ENCODE assay signal across 25 cellular contexts in the genomic region with DNA sequence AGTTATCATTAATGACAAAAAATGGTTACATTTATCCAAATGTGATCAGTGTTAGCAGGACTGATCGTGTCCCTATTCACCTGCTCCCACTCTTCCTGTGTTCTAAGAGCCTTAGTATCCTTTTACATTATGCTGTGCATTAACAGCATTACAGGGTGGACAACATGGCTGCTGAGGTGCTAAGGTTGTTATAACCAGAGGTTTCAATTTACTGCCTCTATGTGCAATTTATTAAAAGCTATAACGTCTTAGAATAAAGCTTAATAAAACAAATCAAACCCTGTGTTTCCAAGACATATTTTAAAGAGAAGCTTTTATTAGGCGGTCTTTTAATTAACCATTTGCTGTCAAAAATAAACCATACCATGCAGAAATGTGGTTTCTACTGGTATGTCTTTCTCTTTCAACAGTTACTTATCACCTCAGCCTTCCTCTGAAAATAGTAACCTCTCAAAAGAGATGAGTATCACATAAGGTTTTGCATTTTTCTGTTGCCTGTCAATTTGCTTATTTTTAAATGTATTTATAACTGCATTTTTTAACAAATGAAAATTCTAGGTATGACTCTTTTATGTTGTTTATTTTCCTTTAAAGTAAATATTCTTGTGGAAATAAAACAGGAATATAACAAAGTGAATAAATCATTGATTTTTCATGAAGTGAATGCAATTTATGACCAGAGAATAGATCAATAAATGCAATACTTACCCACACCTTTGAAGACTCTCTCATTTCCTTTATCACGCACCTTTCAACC.
DNase-seq lines count a peak whose midpoint lies in the region; ATAC-seq lines count a peak whose summit lies in the region.
"Had no signal": no experiment of that assay in that cellular context is flagged by ENCODE, and none has a peak within 500 bp of the region (broad histone marks: within the 10 kb centered on the region; RNA-seq: fewer than 3 reads in every experiment).

No MANE protein-coding gene starts in this region.

- no peak overlapping the region for H2BK5ac ChIP-seq in mesenchymal stem cell (ENCODE audit: low read depth, low read length, poor library complexity, severe bottlenecking)

- no peak overlapping the region for H4K91ac ChIP-seq in mesenchymal stem cell (ENCODE audit: low read length)

- no peak overlapping the region for H3K18ac ChIP-seq in mesenchymal stem cell (ENCODE audit: low read depth in 1 of 2, low read length in 2 of 2)

- H2BK15ac ChIP-seq in mesenchymal stem cell (ENCODE audit: low read depth, poor library complexity, severe bottlenecking): no peak overlapping the region

- no peak overlapping the region for H3K23ac ChIP-seq in mesenchymal stem cell (ENCODE audit: low read length in 2 of 2)

- ATAC-seq in GM18909 (IDR thresholded peaks at IDR 0.05; ENCODE audit: poor library complexity, unreplicated experiment) (peak; percentile 44), GM21390 (IDR thresholded peaks at IDR 0.05; ENCODE audit: unreplicated experiment) (peak; percentile 51), HG02840 (IDR thresholded peaks at IDR 0.05; ENCODE audit: low FRiP score, unreplicated experiment) (peak; percentile 50), HG03457 (IDR thresholded peaks at IDR 0.05; ENCODE audit: unreplicated experiment) (peak; percentile 62), GM18511 (IDR thresholded peaks at IDR 0.05; ENCODE audit: unreplicated experiment) (no peak)
- ATAC-seq: GM23338; left ventricle myocardium superior; natural killer cell treated with Interleukin-12 subunit alpha and Interleukin-12 subunit beta and Interleukin-15 and Interleukin-18, amount 100 ng/mL, for 72 hours; SK-N-SH treated with all-trans-retinoic acid at 6 μM for 48 hours; stimulated activated naive B cell treated with anti-CD40 and anti-IgM and Interleukin-4, amounts not matched to agents 10 μg/mL and 1 μg/mL and 100 μg/mL, for 72 hours had no signal

- H2AK5ac ChIP-seq in mesenchymal stem cell (ENCODE audit: low read length, severe bottlenecking): no peak overlapping the region

- DNase-seq in mesenchymal stem cell (no peak), NCI-H146 (lab: John Stamatoyannopoulos, UW) (no peak), DMS53 (lab: John Stamatoyannopoulos, UW) (no peak)
- DNase-seq: activated CD4-positive, alpha-beta T cell treated with anti-CD3 and anti-CD28 coated beads, Interleukin-2, amount 50 U/mL, for 1 hour; activated CD8-positive, alpha-beta memory T cell treated with anti-CD3 and anti-CD28 coated beads, Interleukin-2, amount 50 U/mL, for 48 hours; cerebellar nuclear complex; immature natural killer cell; KBM-7; left ventricle myocardium superior; MM.1S; NCI-H1417 treated with DMSO at 0.1 percent for 48 hours; NCI-H524 treated with DMSO at 0.1 percent for 48 hours; ovary; stimulated activated CD4-positive, alpha-beta T cell treated with anti-CD3 and anti-CD28 coated beads, Interleukin-2, amount 100 ng/mL, for 48 hours; stimulated activated naive B cell treated with anti-CD40 and anti-IgM and Interleukin-4, amounts not matched to agents 10 μg/mL and 1 μg/mL and 100 μg/mL, for 72 hours had no signal

- no peak overlapping the region for H2BK120ac ChIP-seq in mesenchymal stem cell (ENCODE audit: low read depth, low read length)

- no peaks in the 10 kb centered on the region for H3K4me1 ChIP-seq in mesenchymal stem cell (ENCODE audit: control insufficient read depth, insufficient read depth, low read depth, low read length)

- no peak overlapping the region for H3K4me2 ChIP-seq in mesenchymal stem cell (ENCODE audit: low read length, poor library complexity, severe bottlenecking)
- H3K4me2 ChIP-seq: GM23338, hepatocyte had no signal

- H2BK12ac ChIP-seq in mesenchymal stem cell (ENCODE audit: low read length in 2 of 2): no peak overlapping the region

- no peaks in the 10 kb centered on the region for H3K27me3 ChIP-seq in mesenchymal stem cell (ENCODE audit: control insufficient read depth in 1 of 2, insufficient read depth in 1 of 2, low read length in 2 of 2)
- H3K27me3 ChIP-seq: hepatocyte, ovary had no signal

- H3K4me3 ChIP-seq in mesenchymal stem cell (ENCODE audit: insufficient read depth in 1 of 2, low read depth in 1 of 2, low read length in 2 of 2): no peak overlapping the region
- H3K4me3 ChIP-seq: GM23338, hepatocyte, ovary had no signal

- no peak overlapping the region for H3K27ac ChIP-seq in mesenchymal stem cell (ENCODE audit: low read length, poor library complexity, severe bottlenecking)
- H3K27ac ChIP-seq: hepatocyte, ovary, RWPE1 had no signal

- H4K8ac ChIP-seq in mesenchymal stem cell (ENCODE audit: low read length): no peak overlapping the region

- WGBS in mesenchymal stem cell: 80% methylated on average over 3 of the region's 4 CpGs

- H3K9me3 ChIP-seq in mesenchymal stem cell (ENCODE audit: control insufficient read depth, low read length): peaks cover 16% of the 10 kb centered on the region
- H3K9me3 ChIP-seq: ovary had no signal

- no peaks in the 10 kb centered on the region for H3K79me1 ChIP-seq in mesenchymal stem cell (replicated peaks; ENCODE audit: low read length, poor library complexity, severe bottlenecking)

- no peak overlapping the region for H3K4ac ChIP-seq in mesenchymal stem cell (ENCODE audit: low read depth in 1 of 2, low read length in 2 of 2)

- H3K14ac ChIP-seq in mesenchymal stem cell (ENCODE audit: low read length in 2 of 2): no peak overlapping the region

- H3K36me3 ChIP-seq in mesenchymal stem cell (ENCODE audit: control insufficient read depth in 1 of 2, insufficient read depth in 2 of 2, low read depth in 1 of 2, low read length in 2 of 2): peaks cover 0 to 2% of the 10 kb centered on the region in 2 experiments
- H3K36me3 ChIP-seq: ovary had no signal

- H3K9ac ChIP-seq in mesenchymal stem cell (ENCODE audit: low read length): no peak overlapping the region

- H2AFZ ChIP-seq in mesenchymal stem cell (ENCODE audit: low read depth, low read length): no peak overlapping the region
- H2AFZ ChIP-seq: GM23338, hepatocyte had no signal
